In the genomic region with DNA sequence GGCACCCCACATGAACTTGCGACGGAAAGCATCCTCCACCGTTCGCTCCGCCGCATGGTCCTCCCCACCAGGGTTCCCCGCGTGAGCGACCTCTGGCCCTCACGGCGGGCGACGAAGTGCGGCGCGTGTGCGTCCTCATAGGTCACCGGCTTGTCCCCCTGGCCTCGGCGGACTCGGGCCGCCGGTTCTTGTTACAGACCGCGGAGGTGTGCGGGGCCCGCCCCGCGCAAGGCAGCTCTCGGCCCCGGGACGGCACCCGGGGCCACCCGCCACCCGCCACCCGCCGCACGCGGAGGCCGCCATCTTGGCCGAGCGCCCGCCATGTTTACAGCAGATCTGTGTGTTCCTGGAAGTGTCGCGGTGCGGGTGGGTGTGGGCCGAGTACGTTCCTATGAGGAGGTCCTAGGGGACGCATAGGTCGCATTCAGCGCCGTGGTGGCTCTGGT, we compare ENCODE assay signal across 22 cellular contexts. TPM values are rescaled to one million over a fixed set of nuclear protein-coding genes. Genes with fewer than 3 reads are reported as not detected.
"Had no signal": no experiment of that assay in that cellular context is flagged by ENCODE, and none has a peak within 500 bp of the region (broad histone marks: within the 10 kb centered on the region; RNA-seq: fewer than 3 reads in every experiment).

No MANE protein-coding gene starts in this region.

- ATAC-seq: activated CD8-positive, alpha-beta T cell treated with anti-CD3 and anti-CD28 coated beads, Interleukin-2, amount 10 ng/mL, durations not matched to agents 7 days and 5 days; esophagus mucosa; gastroesophageal sphincter; heart left ventricle; natural killer cell treated with Interleukin-12 subunit alpha and Interleukin-12 subunit beta and Interleukin-15 and Interleukin-18, amount 100 ng/mL, for 72 hours had no signal

- FAIRE-seq: astrocyte had no signal

- DNase-seq: activated CD4-positive, alpha-beta T cell treated with anti-CD3 and anti-CD28 coated beads, Interleukin-2, amount 10 ng/mL, durations not matched to agents 7 days and 5 days; activated CD4-positive, CD25-positive, alpha-beta regulatory T cell; activated CD8-positive, alpha-beta T cell treated with anti-CD3 and anti-CD28 coated beads, Interleukin-2, amount 10 ng/mL, durations not matched to agents 7 days and 5 days; activated gamma-delta T cell; cerebellar nuclear complex; effector CD4-positive, alpha-beta T cell; immature natural killer cell; SK-N-SH; T-cell; tibial artery; uterus had no signal

- H3K4me3 ChIP-seq: breast epithelium, gastroesophageal sphincter, heart left ventricle, tibial artery, uterus had no signal

- H3K9me3 Mint-ChIP-seq: activated CD4-positive, alpha-beta T cell treated with anti-CD3 and anti-CD28 coated beads, Interleukin-2, amount 10 ng/mL, durations not matched to agents 7 days and 5 days; activated naive CD4-positive, alpha-beta T cell treated with anti-CD3 and anti-CD28 coated beads, Interleukin-2, amount 50 U/mL, for 24 hours; immature natural killer cell; mesothelial cell of epicardium; natural killer cell treated with Interleukin-12 subunit alpha and Interleukin-12 subunit beta and Interleukin-15 and Interleukin-18, amount 100 ng/mL, for 72 hours; T-cell had no signal

- H3K27ac ChIP-seq: breast epithelium, gastroesophageal sphincter, tibial artery had no signal

- H3K4me2 ChIP-seq: SK-N-SH had no signal

- H3K9ac ChIP-seq: SK-N-SH had no signal

- H3K9me3 ChIP-seq: breast epithelium, gastroesophageal sphincter, heart left ventricle, SK-N-SH, tibial artery, uterus had no signal

- H3K36me3 ChIP-seq: breast epithelium, gastroesophageal sphincter, tibial artery, uterus had no signal

- H3K4me3 Mint-ChIP-seq: activated CD4-positive, alpha-beta T cell treated with anti-CD3 and anti-CD28 coated beads, Interleukin-2, amount 10 ng/mL, durations not matched to agents 7 days and 5 days; activated CD8-positive, alpha-beta T cell treated with anti-CD3 and anti-CD28 coated beads, Interleukin-2, amount 10 ng/mL, durations not matched to agents 7 days and 5 days; activated naive CD4-positive, alpha-beta T cell treated with anti-CD3 and anti-CD28 coated beads, Interleukin-2, amount 50 U/mL, for 24 hours; immature natural killer cell; mesothelial cell of epicardium; natural killer cell treated with Interleukin-12 subunit alpha and Interleukin-12 subunit beta and Interleukin-15 and Interleukin-18, amount 100 ng/mL, for 72 hours had no signal

- H3K36me3 Mint-ChIP-seq: activated naive CD4-positive, alpha-beta T cell treated with anti-CD3 and anti-CD28 coated beads, Interleukin-2, amount 50 U/mL, for 24 hours; mesothelial cell of epicardium; natural killer cell treated with Interleukin-12 subunit alpha and Interleukin-12 subunit beta and Interleukin-15 and Interleukin-18, amount 100 ng/mL, for 72 hours; T-cell had no signal

- H3K4me1 ChIP-seq: uterus had no signal

RNA-seq across cellular contexts. Expression of a gene that starts 4.8 kb away (rescaled TPM):
- total RNA-seq: activated CD4-positive, alpha-beta T cell treated with anti-CD3 and anti-CD28 coated beads, Interleukin-2, amount 10 ng/mL, durations not matched to agents 7 days and 5 days; activated CD8-positive, alpha-beta T cell treated with anti-CD3 and anti-CD28 coated beads, Interleukin-2, amount 10 ng/mL, durations not matched to agents 7 days and 5 days; astrocyte; breast epithelium; esophagus mucosa; gastroesophageal sphincter; heart left ventricle; lower leg skin; mesothelial cell of epicardium; natural killer cell treated with Interleukin-12 subunit alpha and Interleukin-12 subunit beta and Interleukin-15 and Interleukin-18, amount 100 ng/mL, for 72 hours; posterior vena cava; skeletal muscle tissue; T-cell; uterus had no signal
- polyA plus RNA-seq: heart left ventricle, immature natural killer cell, SK-N-SH had no signal
